ENCODE assay signal across 8 cellular contexts in genomic region chr2:231708050-231708772, GRCh38. TPM values are rescaled to one million over a fixed set of nuclear protein-coding genes. Genes with fewer than 3 reads are reported as not detected.
DNase-seq lines count a peak whose midpoint lies in the region; TF ChIP-seq lines count a peak whose summit lies in the region.

Gene PTMA (plus strand): TSS chr2:231708525. CDS start chr2:231708707, 182 bp downstream.

- peaks cover 31% of the 10 kb centered on the region for H3K4me1 ChIP-seq in CD8-positive, alpha-beta memory T cell (ENCODE audit: insufficient read depth, low read length)
- H3K4me1 ChIP-seq in effector memory CD4-positive, alpha-beta T cell (ENCODE audit: control insufficient read depth, insufficient read depth, low read length, poor library complexity, severe bottlenecking), result peaks cover 31% of the 10 kb centered on the region

- H3K27ac Mint-ChIP-seq in CD8-positive, alpha-beta memory T cell, result peak within 1 kb of the TSS; percentile 100

- peaks cover 15% of the 10 kb centered on the region for H3K36me3 ChIP-seq in CD8-positive, alpha-beta memory T cell (ENCODE audit: insufficient read depth, low read length)
- H3K36me3 ChIP-seq in effector memory CD4-positive, alpha-beta T cell (ENCODE audit: control insufficient read depth, insufficient read depth, low read length), result peaks cover 14% of the 10 kb centered on the region

- CTCF ChIA-PET in CD8-positive, alpha-beta memory T cell (lab: Charles Lee), result interaction anchor here (1.9 to 9.2 kb wide), 6 partner anchors 7 to 96 kb away, joined by 12 to 88 read pairs (median 42); no protein-coding TSS in a partner anchor
- CTCF ChIA-PET in activated CD8-positive, alpha-beta memory T cell treated with anti-CD3 and anti-CD28 coated beads for 36 hours (lab: Charles Lee), result interaction anchor here (1.5 to 4.8 kb wide), 2 partner anchors 33 to 95 kb away, joined by 7 to 47 read pairs; no protein-coding TSS in a partner anchor

- peaks cover 4 to 46% (median 11%) of the 10 kb centered on the region in 3 donors for H3K36me3 Mint-ChIP-seq in CD8-positive, alpha-beta memory T cell

- H3K4me3 ChIP-seq in CD8-positive, alpha-beta memory T cell (ENCODE audit: low read length), result peak within 1 kb of the TSS; percentile 88
- H3K4me3 ChIP-seq in effector memory CD4-positive, alpha-beta T cell (ENCODE audit: insufficient read depth, low read depth, low read length, poor library complexity, severe bottlenecking), result peak within 1 kb of the TSS; percentile 99

- POLR2A ChIA-PET in CD8-positive, alpha-beta memory T cell (lab: Charles Lee), result interaction anchor here (1.0 to 4.4 kb wide), 8 partner anchors 11 to 244 kb away, joined by 3 to 48 read pairs (median 6); partner anchors contain the start of gene NCL
- POLR2A ChIA-PET in activated CD8-positive, alpha-beta memory T cell treated with anti-CD3 and anti-CD28 coated beads for 36 hours (lab: Charles Lee), result interaction anchor here (0.7 to 6.1 kb wide), 5 partner anchors 31 to 244 kb away, joined by 3 to 94 read pairs (median 5); partner anchors contain the start of genes NCL and PDE6D

- peaks cover 0 to 21% of the 10 kb centered on the region in 2 donors for H3K27me3 Mint-ChIP-seq in CD8-positive, alpha-beta memory T cell

- peaks cover 33 to 50% (median 33%) of the 10 kb centered on the region in 3 donors for H3K4me1 Mint-ChIP-seq in CD8-positive, alpha-beta memory T cell

- H3K4me3 Mint-ChIP-seq in CD8-positive, alpha-beta memory T cell, result peak within 1 kb of the TSS; percentile 97 to 100 (median 99)

- H3K9me3 Mint-ChIP-seq in CD8-positive, alpha-beta memory T cell, result peaks cover 0 to 2% (median 0%) of the 10 kb centered on the region in 5 donors

- H3K27ac ChIP-seq in CD8-positive, alpha-beta memory T cell (ENCODE audit: low read depth, low read length), result peak within 1 kb of the TSS; percentile 99
- peak within 1 kb of the TSS; percentile 100 for H3K27ac ChIP-seq in effector memory CD4-positive, alpha-beta T cell (ENCODE audit: insufficient read depth, low read length, poor library complexity, severe bottlenecking)

- DNase-seq in CD8-positive, alpha-beta memory T cell, result peak; percentile 98 to 100 (median 100)
- peak; percentile 96 for DNase-seq in GM20000 (ENCODE audit: low spot score)
- peak; percentile 99 for DNase-seq in HT-29 (ENCODE audit: low spot score)
- DNase-seq in NOMO-1 (lab: John Stamatoyannopoulos, UW; ENCODE audit: unreplicated experiment in 2 of 2), result peak; percentile 99
- peak; percentile 99 to 100 (median 99) for DNase-seq in effector memory CD4-positive, alpha-beta T cell
- peak; percentile 100 for DNase-seq in medulla oblongata (ENCODE audit: extremely low spot score)
- DNase-seq in stimulated activated CD8-positive, alpha-beta memory T cell treated with anti-CD3 and anti-CD28 coated beads, Interleukin-12 subunit alpha, Interleukin-12 subunit beta, amount 100 ng/mL, for 1 hour (ENCODE audit: low read depth), result peak; percentile 99

- no peak for TF ChIP-seq CTCF in GM20000 (IDR thresholded peaks at IDR 0.05; ENCODE audit: extremely low read depth, missing control alignments)

- no peaks in the 10 kb centered on the region for H3K27me3 ChIP-seq in CD8-positive, alpha-beta memory T cell (ENCODE audit: insufficient read depth, low read length, poor library complexity, severe bottlenecking)
- H3K27me3 ChIP-seq in effector memory CD4-positive, alpha-beta T cell (replicated peaks; ENCODE audit: control insufficient read depth, insufficient read depth, low read length, poor library complexity, severe bottlenecking), result no peaks in the 10 kb centered on the region

- H3K9me3 ChIP-seq in CD8-positive, alpha-beta memory T cell (ENCODE audit: low read length), result no peaks in the 10 kb centered on the region
- no peaks in the 10 kb centered on the region for H3K9me3 ChIP-seq in effector memory CD4-positive, alpha-beta T cell (ENCODE audit: control insufficient read depth, low read length)

RNA-seq across cellular contexts. Expression of gene PTMA, which starts in this region (rescaled TPM):
- 1,000 to 10,000 TPM; 2,403 to 2,474 TPM for total RNA-seq in CD8-positive, alpha-beta memory T cell
- 1,830 TPM for polyA plus RNA-seq in CD8-positive, alpha-beta memory T cell
- 1,191 and 1,224 TPM in 2 replicates for total RNA-seq in HT-29 (2014; rRNA removed; shearing (Covaris generic))
- 1,000 to 10,000 TPM; 2,458 to 2,489 TPM for total RNA-seq in activated CD8-positive, alpha-beta memory T cell treated with anti-CD3 and anti-CD28 coated beads for 36 hours

Comparison
In these comparisons a context has a peak if more than half of its experiments do, and no peak if none do; other contexts are left out.
1. Peak in every context shown above with its lines: DNase-seq, H3K4me3 ChIP-seq and H3K27ac ChIP-seq.